In genomic region chr15:32878342-32878741, GRCh38 we compare ENCODE assay signal across 1 cellular context.
TF ChIP-seq lines count a peak whose summit lies in the region.

No MANE protein-coding gene starts in this region.

TF ChIP-seq in IMR-90, 13 proteins besides CTCF, POLR2A, EP300 and RAD21:
- TF ChIP-seq RCOR1 (IDR thresholded peaks at IDR 0.05; ENCODE audit: insufficient replicate concordance, low read length) (no peak), USF2 (IDR thresholded peaks at IDR 0.05; ENCODE audit: low read depth, low read length) (no peak), MXI1 (IDR thresholded peaks at IDR 0.05; ENCODE audit: borderline replicate concordance, low read depth, low read length) (no peak)
TF ChIP-seq in IMR-90: peak in this region for 0.
